In genomic region chr5:38060354-38060753, GRCh38 we compare ENCODE assay signal across 17 cellular contexts.
DNase-seq lines count a peak whose midpoint lies in the region; ATAC-seq and TF ChIP-seq lines count a peak whose summit lies in the region.
"Had no signal": no experiment of that assay in that cellular context is flagged by ENCODE, and none has a peak within 500 bp of the region (broad histone marks: within the 10 kb centered on the region; RNA-seq: fewer than 3 reads in every experiment).

No MANE protein-coding gene starts in this region.

- H3K27ac ChIP-seq in hepatocyte = peak overlapping the region; percentile 31
- H3K27ac ChIP-seq: body of pancreas, neutrophil had no signal

- no peak overlapping the region for H2AFZ ChIP-seq in hepatocyte

- whole genome bisulfite sequencing in hepatocyte (ENCODE audit: low lambda C conversion rate, missing lambda C conversion rate) = 42% methylated on average over 2 of the region's 2 CpGs

- ATAC-seq in HG02759 (IDR thresholded peaks at IDR 0.05; ENCODE audit: unreplicated experiment) (no peak), HG02840 (IDR thresholded peaks at IDR 0.05; ENCODE audit: low FRiP score, unreplicated experiment) (no peak), HG03196 (IDR thresholded peaks at IDR 0.05; ENCODE audit: unreplicated experiment) (no peak)
- ATAC-seq: activated CD8-positive, alpha-beta memory T cell treated with anti-CD3 and anti-CD28 coated beads, Interleukin-2, amount 10 ng/mL, durations not matched to agents 7 days and 5 days; body of pancreas; right cardiac atrium had no signal

- DNase-seq in AG09319 (ENCODE audit: extremely low read depth, low read depth) (peak; percentile 14), HT1080 (ENCODE audit: low read depth) (peak; percentile 69), amniotic epithelial cell (ENCODE audit: low read depth) (peak; percentile 82), hepatocyte (ENCODE audit: low spot score) (peak; percentile 22), middle frontal gyrus (ENCODE audit: extremely low spot score, low spot score) (no peak)
- DNase-seq: activated CD8-positive, alpha-beta memory T cell treated with anti-CD3 and anti-CD28 coated beads, Interleukin-2, amount 10 ng/mL, durations not matched to agents 7 days and 5 days; body of pancreas; esophagus squamous epithelium; GF-D8; hippocampal formation; NCI-H146; right cardiac atrium; stimulated activated CD4-positive, alpha-beta T cell treated with anti-CD3 and anti-CD28 coated beads, Interleukin-2, amount 100 ng/mL, for 24 hours had no signal

- H4K20me1 ChIP-seq in hepatocyte (ENCODE audit: insufficient read depth, poor library complexity, severe bottlenecking) = no peaks in the 10 kb centered on the region

- no peak overlapping the region for H3K4me2 ChIP-seq in hepatocyte

- H3K4me3 ChIP-seq in hepatocyte = no peak overlapping the region
- H3K4me3 ChIP-seq: body of pancreas, esophagus squamous epithelium had no signal

- no peaks in the 10 kb centered on the region for H3K36me3 ChIP-seq in hepatocyte (replicated peaks; ENCODE audit: insufficient read depth, low read depth)
- H3K36me3 ChIP-seq: esophagus squamous epithelium, neutrophil had no signal

- H3K79me2 ChIP-seq in hepatocyte = no peaks in the 10 kb centered on the region

- no peaks in the 10 kb centered on the region for H3K27me3 ChIP-seq in hepatocyte
- H3K27me3 ChIP-seq: body of pancreas, esophagus squamous epithelium, neutrophil had no signal

- TF ChIP-seq CTCF in AG09319 (IDR thresholded peaks at IDR 0.05; ENCODE audit: low read depth, low read length) = no peak
- no peak for TF ChIP-seq CTCF in hepatocyte (IDR thresholded peaks at IDR 0.05; ENCODE audit: poor library complexity)

- no peaks in the 10 kb centered on the region for H3K9me3 ChIP-seq in hepatocyte (ENCODE audit: low read depth)
- H3K9me3 ChIP-seq: body of pancreas, esophagus squamous epithelium, neutrophil had no signal

- no peaks in the 10 kb centered on the region for H3K9me2 ChIP-seq in hepatocyte (replicated peaks; ENCODE audit: insufficient read depth)

- peaks cover 5% of the 10 kb centered on the region for H3K4me1 ChIP-seq in hepatocyte (ENCODE audit: insufficient read depth)
- H3K4me1 ChIP-seq: body of pancreas had no signal
